11 cellular contexts compared by ENCODE assay signal in the genomic region with DNA sequence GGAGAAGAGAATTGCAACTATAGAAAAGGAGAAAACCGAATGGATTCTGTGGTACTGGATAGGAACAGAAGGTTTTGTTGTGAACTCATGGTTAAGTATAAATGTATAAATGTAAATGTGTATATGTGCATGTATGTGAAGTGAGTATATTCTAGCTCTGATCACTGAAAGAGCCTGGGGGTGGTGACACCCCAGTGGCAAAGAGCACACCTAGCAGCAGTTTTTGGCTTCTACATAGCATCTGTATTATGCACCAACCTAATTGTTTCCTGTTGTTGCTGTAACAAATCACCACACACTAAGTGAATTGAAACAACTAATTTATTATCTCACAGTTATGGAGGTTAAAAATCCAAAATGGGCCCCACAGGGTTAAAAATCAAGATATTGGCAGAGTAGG.
"Had no signal": no experiment of that assay in that cellular context is flagged by ENCODE, and none has a peak within 500 bp of the region (broad histone marks: within the 10 kb centered on the region; RNA-seq: fewer than 3 reads in every experiment).

No MANE protein-coding gene starts in this region.

- H3K4me3 ChIP-seq: GM23248, GM23338, HAP-1 had no signal

- H3K4me1 ChIP-seq: HAP-1 had no signal

- H3K36me3 ChIP-seq: HAP-1 had no signal

- FAIRE-seq: H1, H54 had no signal

- H2AFZ ChIP-seq: GM23248, GM23338 had no signal

- H3K9me3 ChIP-seq: HAP-1 had no signal

- H3K4me2 ChIP-seq: GM23338 had no signal

- ATAC-seq: GM23338, HCT116 had no signal

- H3K9ac ChIP-seq: GM23248 had no signal

- DNase-seq: GM23248, GOT3, H7, H9, HCEC 1CT, HFFc6 had no signal

- H3K27ac ChIP-seq: GM23248 had no signal
